ENCODE assay signal across 17 cellular contexts in genomic region chr12:69916541-69917270, GRCh38.
DNase-seq lines count a peak whose midpoint lies in the region; ATAC-seq and TF ChIP-seq lines count a peak whose summit lies in the region.
"Had no signal": no experiment of that assay in that cellular context is flagged by ENCODE, and none has a peak within 500 bp of the region (broad histone marks: within the 10 kb centered on the region; RNA-seq: fewer than 3 reads in every experiment).

No MANE protein-coding gene starts in this region.

- H3K4me2 ChIP-seq in Karpas-422 (ENCODE audit: low read depth, low read length, poor library complexity, severe bottlenecking), result no peak overlapping the region

- H3K36me3 ChIP-seq in Karpas-422 (ENCODE audit: insufficient read depth, low read length) (no peaks in the 10 kb centered on the region), right atrium auricular region (no peaks in the 10 kb centered on the region)
- H3K36me3 ChIP-seq: stomach had no signal

- H3K9ac ChIP-seq in Karpas-422 (ENCODE audit: low read length), result no peak overlapping the region

- H2AFZ ChIP-seq in Karpas-422 (ENCODE audit: low read length), result peak overlapping the region; percentile 64

- TF ChIP-seq CTCF in right atrium auricular region (IDR thresholded peaks at IDR 0.05), result no peak

- no peak overlapping the region for H3K4me3 ChIP-seq in Karpas-422 (ENCODE audit: low read length)
- H3K4me3 ChIP-seq in right atrium auricular region, result no peak overlapping the region
- H3K4me3 ChIP-seq: body of pancreas, stomach had no signal

- H3K9me2 ChIP-seq in Karpas-422 (replicated peaks; ENCODE audit: insufficient read depth, low read length), result no peaks in the 10 kb centered on the region

- H3K9me3 ChIP-seq in Karpas-422 (ENCODE audit: low read length) (no peaks in the 10 kb centered on the region), right atrium auricular region (no peaks in the 10 kb centered on the region)
- H3K9me3 ChIP-seq: body of pancreas, stomach had no signal

- no peak for ATAC-seq in HG03354 (IDR thresholded peaks at IDR 0.05; ENCODE audit: poor library complexity, severe bottlenecking, unreplicated experiment)
- ATAC-seq in GM21360 (IDR thresholded peaks at IDR 0.05; ENCODE audit: unreplicated experiment), result no peak
- ATAC-seq: body of pancreas, SK-N-SH treated with all-trans-retinoic acid at 6 μM for 48 hours had no signal

- H3K27ac ChIP-seq in Karpas-422 (ENCODE audit: low read length), result no peak overlapping the region; the same call in 1 of the 2 replicates
- peak overlapping the region; percentile 29 to 36 for H3K27ac ChIP-seq in right atrium auricular region
- H3K27ac ChIP-seq: body of pancreas, C4-2B had no signal

- DNase-seq in Karpas-422 (no peak), amniotic epithelial cell (ENCODE audit: low read depth) (peak; percentile 10), right atrium auricular region (ENCODE audit: low spot score) (no peak), stromal cell of bone marrow (ENCODE audit: low read depth) (peak; percentile 23)
- DNase-seq in NK-92 treated with Interleukin-12 subunit alpha and Interleukin-12 subunit beta, amount 100 ng/mL, for 24 hours (lab: John Stamatoyannopoulos, UW), result no peak
- DNase-seq: activated effector memory CD4-positive, alpha-beta T cell treated with Interleukin-2 at 50 U/mL for 16 hours; body of pancreas; DMS79 treated with DMSO at 0.1 percent for 48 hours; foreskin fibroblast; midbrain; NCI-H1105; occipital lobe; stomach had no signal

- H3K27me3 ChIP-seq in Karpas-422 (ENCODE audit: low read length) (no peaks in the 10 kb centered on the region), right atrium auricular region (no peaks in the 10 kb centered on the region)
- H3K27me3 ChIP-seq: body of pancreas, stomach had no signal

- H4K20me1 ChIP-seq in Karpas-422 (ENCODE audit: insufficient read depth, low read depth, low read length), result no peaks in the 10 kb centered on the region

- H3K79me2 ChIP-seq in Karpas-422 (ENCODE audit: low read length), result no peaks in the 10 kb centered on the region

- H3K4me1 ChIP-seq in Karpas-422 (ENCODE audit: low read length) (peaks cover 43% of the 10 kb centered on the region), right atrium auricular region (no peaks in the 10 kb centered on the region)
- H3K4me1 ChIP-seq: body of pancreas, stomach had no signal

Comparison
In these comparisons a context has a peak if more than half of its experiments do, and no peak if none do; other contexts are left out.
1. DNase-seq: peak in amniotic epithelial cell (single experiment) and stromal cell of bone marrow (single experiment); none in Karpas-422 (single experiment), right atrium auricular region (single experiment) and NK-92 treated with Interleukin-12 subunit alpha and Interleukin-12 subunit beta, amount 100 ng/mL, for 24 hours (single experiment).